Comparison of ENCODE assay signal across 11 cellular contexts in genomic region chr20:22795897-22796296, GRCh38.
DNase-seq lines count a peak whose midpoint lies in the region; ATAC-seq and TF ChIP-seq lines count a peak whose summit lies in the region.
"Had no signal": no experiment of that assay in that cellular context is flagged by ENCODE, and none has a peak within 500 bp of the region (broad histone marks: within the 10 kb centered on the region; RNA-seq: fewer than 3 reads in every experiment).

No MANE protein-coding gene starts in this region.

- H3K4me1 ChIP-seq in HCT116 (ENCODE audit: control insufficient read depth in 1 of 2, insufficient read depth in 2 of 2, low read length in 2 of 2) (peaks cover 0 to 42% of the 10 kb centered on the region in 2 experiments; a peak in 3 of 4 replicates), smooth muscle cell (ENCODE audit: low read depth) (peaks cover 14% of the 10 kb centered on the region)

- in situ Hi-C loops in astrocyte of the spinal cord (cut with HindIII; ENCODE audit: low sequenced_read_pairs) = no loop called here

- H3K4me2 ChIP-seq in HCT116 (ENCODE audit: low read length) (peak overlapping the region; percentile 46), smooth muscle cell (peak overlapping the region; percentile 69)
- H3K4me2 ChIP-seq: KMS-11 had no signal

- 5% methylated on average over 5 of the region's 5 CpGs for WGBS in smooth muscle cell (ENCODE audit: low lambda C conversion rate)

- no peaks in the 10 kb centered on the region for H3K9me3 ChIP-seq in HCT116 (ENCODE audit: control insufficient read depth in 1 of 2, insufficient read depth in 1 of 2, low read depth in 1 of 2, low read length in 2 of 2)
- H3K9me3 ChIP-seq in smooth muscle cell (replicated peaks; ENCODE audit: low read depth) = no peaks in the 10 kb centered on the region

- peaks cover 11% of the 10 kb centered on the region for H3F3A ChIP-seq in smooth muscle cell (ENCODE audit: low read depth)

- no TSS peak for BruUV-seq in HCT116 (replicated peaks; lab: Mats Ljungman, UMichigan)

- H3K9ac ChIP-seq in HCT116 (ENCODE audit: low read length) (no peak overlapping the region), smooth muscle cell (ENCODE audit: low read depth) (peak overlapping the region; percentile 74)
- H3K9ac ChIP-seq: KMS-11 had no signal

- POLR2A ChIA-PET in HCT116 (lab: Charles Lee) = no interaction called here

- no peaks in the 10 kb centered on the region; the same call in 1 of the 2 replicates for H3K27me3 ChIP-seq in HCT116 (ENCODE audit: insufficient read depth, low read length)
- no peaks in the 10 kb centered on the region for H3K27me3 ChIP-seq in smooth muscle cell (ENCODE audit: low read depth)

- CTCF ChIA-PET in HCT116 (lab: Charles Lee) = no interaction called here

- H2AFZ ChIP-seq in HCT116 (ENCODE audit: low read depth, low read length, poor library complexity, severe bottlenecking) (no peak overlapping the region), smooth muscle cell (ENCODE audit: low read depth) (no peak overlapping the region)

- H4K20me1 ChIP-seq in HCT116 (ENCODE audit: insufficient read depth) (no peaks in the 10 kb centered on the region), smooth muscle cell (ENCODE audit: low read depth) (no peaks in the 10 kb centered on the region)

- peak; percentile 37 for DNase-seq in HCT116 (ENCODE audit: low read depth, low spot score)
- peak; percentile 92 for DNase-seq in astrocyte of the spinal cord (ENCODE audit: low read depth, low spot score)
- DNase-seq in left ventricle myocardium superior = peak; percentile 50
- no peak for DNase-seq in smooth muscle cell (lab: John Stamatoyannopoulos, UW; ENCODE audit: unreplicated experiment)
- DNase-seq in cerebellar nuclear complex (lab: John Stamatoyannopoulos, UW) = no peak
- no peak for DNase-seq in NCI-H2227 treated with DMSO at 0.1 percent for 48 hours (lab: John Stamatoyannopoulos, UW)
- no peak for DNase-seq in hippocampal formation (lab: John Stamatoyannopoulos, UW)
- DNase-seq: activated naive CD4-positive, alpha-beta T cell treated with anti-CD3 and anti-CD28 coated beads for 36 hours; stimulated activated CD4-positive, alpha-beta T cell treated with anti-CD3 and anti-CD28 coated beads, Interleukin-4, amount 100 ng/mL, for 24 hours had no signal

- TF ChIP-seq CTCF in HCT116 (IDR thresholded peaks at IDR 0.05 in 2 of 3, conservative IDR thresholded peaks at IDR 0.05 in 1 of 3; ENCODE audit: borderline replicate concordance in 1 of 3, insufficient read depth in 1 of 3, low read depth in 2 of 3, low read length in 2 of 3) = no peak
- no peak for TF ChIP-seq CTCF in astrocyte of the spinal cord (IDR thresholded peaks at IDR 0.05; ENCODE audit: low read depth, low read length)
- no peak for TF ChIP-seq CTCF in smooth muscle cell (IDR thresholded peaks at IDR 0.05; ENCODE audit: borderline replicate concordance, insufficient read depth, poor library complexity, severe bottlenecking)

- RAD21 ChIA-PET in HCT116 (lab: Charles Lee; ENCODE audit: low non-redundant PET in 1 of 2, low total read pairs in 2 of 2, uncharacterized antibody in 2 of 2, unreplicated experiment in 2 of 2) = no interaction called here

- ATAC-seq in HCT116 (peak; percentile 52), left ventricle myocardium superior (peak; percentile 78), GM21619 (IDR thresholded peaks at IDR 0.05; ENCODE audit: unreplicated experiment) (no peak)

- H3K9me2 ChIP-seq in HCT116 (ENCODE audit: insufficient read depth) = no peaks in the 10 kb centered on the region

- no peak for TF ChIP-seq POLR2A in HCT116 (IDR thresholded peaks at IDR 0.05; ENCODE audit: borderline replicate concordance, extremely low read depth, insufficient read depth, insufficient read length)

- no peak overlapping the region for H3K27ac ChIP-seq in HCT116 (ENCODE audit: low read depth, low read length)
- H3K27ac ChIP-seq in smooth muscle cell (ENCODE audit: low read depth) = peak overlapping the region; percentile 92
- H3K27ac ChIP-seq: KMS-11 had no signal

- H3K36me3 ChIP-seq in HCT116 (ENCODE audit: control insufficient read depth in 1 of 2, insufficient read depth in 2 of 2, low read length in 2 of 2) = no peaks in the 10 kb centered on the region
- H3K36me3 ChIP-seq in smooth muscle cell (ENCODE audit: low read depth) = no peaks in the 10 kb centered on the region

- no peak overlapping the region for H3K4me3 ChIP-seq in HCT116 (replicated peaks in 1 of 2; ENCODE audit: low read depth in 1 of 2, low read length in 2 of 2)
- H3K4me3 ChIP-seq in astrocyte of the spinal cord (ENCODE audit: low read depth, low read length) = no peak overlapping the region
- no peak overlapping the region for H3K4me3 ChIP-seq in smooth muscle cell

- intact Hi-C loops in HCT116 (cut with micrococcal nuclease) (loop anchor here (10.0 kb wide), 1 partner anchor 79 kb away; no protein-coding TSS in a partner anchor), left ventricle myocardium superior (cut with micrococcal nuclease) (no loop called here)

- no peaks in the 10 kb centered on the region for H3K79me2 ChIP-seq in HCT116 (ENCODE audit: insufficient read depth, low read length)
- H3K79me2 ChIP-seq in smooth muscle cell (ENCODE audit: low read depth) = no peaks in the 10 kb centered on the region

- no peak for TF ChIP-seq RAD21 in HCT116 (IDR thresholded peaks at IDR 0.05; ENCODE audit: low read depth)

TF ChIP-seq in HCT116, 20 proteins besides CTCF, POLR2A, EP300 and RAD21:
- TF ChIP-seq SP1 (IDR thresholded peaks at IDR 0.05; ENCODE audit: low read depth) (0 out of 2 replicates have a peak, but pooled peaks have one; percentile 37), SIN3A (IDR thresholded peaks at IDR 0.05; ENCODE audit: low read depth) (no peak), ATF3 (IDR thresholded peaks at IDR 0.05) (no peak), JUND (IDR thresholded peaks at IDR 0.05) (0 out of 2 replicates have a peak, but pooled peaks have one; percentile 22), ZFX (IDR thresholded peaks at IDR 0.05) (no peak), CEBPB (IDR thresholded peaks at IDR 0.05; ENCODE audit: low read depth) (peak; percentile 32; the same call in 1 of the 2 replicates), FOSL1 (IDR thresholded peaks at IDR 0.05; ENCODE audit: low read depth) (peak; percentile 51), EGR1 (IDR thresholded peaks at IDR 0.05; ENCODE audit: low read depth) (no peak), ZBTB33 (IDR thresholded peaks at IDR 0.05; ENCODE audit: extremely low read depth, insufficient replicate concordance, low read length) (no peak)

Comparison
In these comparisons a context has a peak if more than half of its experiments do, and no peak if none do; other contexts are left out.
1. DNase-seq: peak in HCT116 (single experiment), astrocyte of the spinal cord (single experiment) and left ventricle myocardium superior (single experiment); none in smooth muscle cell (single experiment), cerebellar nuclear complex (0 of 2), NCI-H2227 treated with DMSO at 0.1 percent for 48 hours (single experiment) and hippocampal formation (0 of 2).